1 cellular context compared by ENCODE assay signal in genomic region chr11:47184711-47185304, GRCh38.
A peak's percentile ranks its signal among the peaks of the same experiment; 100 is the strongest.
TF ChIP-seq lines count a peak whose summit lies in the region.

No MANE protein-coding gene starts in this region.

TF ChIP-seq in HepG2, 621 proteins besides CTCF, POLR2A, EP300 and RAD21 (continued from another document):
- TF ChIP-seq PRDM15 (CRISPR knock-in tag; IDR thresholded peaks at IDR 0.05) (no peak; the same call in 1 of the 2 replicates), ZSCAN31 (CRISPR knock-in tag; IDR thresholded peaks at IDR 0.05; ENCODE audit: low read depth) (no peak), ZNF264 (CRISPR knock-in tag; IDR thresholded peaks at IDR 0.05) (peak; percentile 66; the same call in 1 of the 2 replicates), ZFP91 (CRISPR knock-in tag; IDR thresholded peaks at IDR 0.05; ENCODE audit: borderline replicate concordance) (peak; percentile 81), TBX2 (CRISPR knock-in tag; IDR thresholded peaks at IDR 0.05; ENCODE audit: borderline replicate concordance) (peak; percentile 73), ZNF30 (CRISPR knock-in tag; IDR thresholded peaks at IDR 0.05) (no peak), HBP1 (CRISPR knock-in tag; IDR thresholded peaks at IDR 0.05; ENCODE audit: low read depth) (peak; percentile 72; the same call in 1 of the 2 replicates), ZNF543 (CRISPR knock-in tag; IDR thresholded peaks at IDR 0.05) (no peak; the same call in 1 of the 2 replicates), REL (CRISPR knock-in tag; conservative IDR thresholded peaks at IDR 0.05) (no peak), NFRKB (IDR thresholded peaks at IDR 0.05) (no peak), RBM22 (optimal IDR thresholded peaks at IDR 0.05; ENCODE audit: low read length) (peak; percentile 81), ZBTB14 (CRISPR knock-in tag; IDR thresholded peaks at IDR 0.05) (0 out of 2 replicates have a peak, but pooled peaks have one; percentile 13), ZFY (CRISPR knock-in tag; IDR thresholded peaks at IDR 0.05) (peak; percentile 83), FOXJ3 (CRISPR knock-in tag; IDR thresholded peaks at IDR 0.05; ENCODE audit: borderline replicate concordance) (0 out of 2 replicates have a peak, but pooled peaks have one; percentile 24), ZNF770 (CRISPR knock-in tag; IDR thresholded peaks at IDR 0.05) (peak; percentile 53; the same call in 1 of the 2 replicates), ZNF451 (CRISPR knock-in tag; IDR thresholded peaks at IDR 0.05) (0 out of 2 replicates have a peak, but pooled peaks have one; percentile 25), AKAP8 (CRISPR knock-in tag; IDR thresholded peaks at IDR 0.05) (peak; percentile 79; the same call in 1 of the 2 replicates), MED8 (CRISPR knock-in tag; IDR thresholded peaks at IDR 0.05; ENCODE audit: insufficient replicate concordance) (no peak), CAMTA2 (CRISPR knock-in tag; IDR thresholded peaks at IDR 0.05; ENCODE audit: borderline replicate concordance) (0 out of 2 replicates have a peak, but pooled peaks have one; percentile 73), MAFG (CRISPR knock-in tag; IDR thresholded peaks at IDR 0.05) (no peak), CCAR2 (optimal IDR thresholded peaks at IDR 0.05; ENCODE audit: low read depth, low read length) (peak; percentile 59), ZNF138 (CRISPR knock-in tag; IDR thresholded peaks at IDR 0.05; ENCODE audit: low read depth) (no peak), HNF4A (CRISPR knock-in tag; IDR thresholded peaks at IDR 0.05) (peak; percentile 73), ZNF407 (CRISPR knock-in tag; IDR thresholded peaks at IDR 0.05; ENCODE audit: not compliant biosample characterization) (no peak)
